Comparison of ENCODE assay signal across 12 cellular contexts in the genomic region with DNA sequence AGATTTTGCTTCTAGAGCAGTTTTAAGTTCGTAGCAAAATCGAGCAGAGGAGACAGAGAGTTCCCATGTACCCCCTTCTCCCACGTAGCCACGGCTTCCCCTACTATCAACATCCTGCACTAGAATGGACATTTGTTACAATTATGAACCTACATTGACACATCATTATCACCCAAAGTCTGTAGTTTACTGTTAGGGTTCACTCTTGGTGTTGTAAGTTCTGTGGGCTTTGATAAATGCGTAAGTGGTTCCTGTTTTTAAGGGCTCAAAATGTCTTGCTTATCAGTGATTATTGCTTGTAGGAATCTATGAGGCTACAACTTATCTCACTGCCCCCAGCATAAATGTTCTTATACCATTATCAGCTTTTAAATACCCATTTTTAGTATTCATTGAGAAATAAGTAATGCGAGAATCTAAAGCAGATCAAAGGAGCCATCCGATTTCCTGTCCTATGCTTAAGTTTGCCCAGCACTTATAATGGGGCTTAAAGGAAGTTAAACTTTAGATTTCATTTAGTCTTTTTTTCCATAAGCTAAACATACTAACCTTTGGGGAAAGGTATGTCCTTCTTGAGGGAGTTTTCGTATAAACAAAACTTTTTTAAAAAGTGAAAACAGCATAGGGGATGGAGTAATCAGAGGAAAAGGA.
DNase-seq lines count a peak whose midpoint lies in the region; ATAC-seq, FAIRE-seq and TF ChIP-seq lines count a peak whose summit lies in the region.
"Had no signal": no experiment of that assay in that cellular context is flagged by ENCODE, and none has a peak within 500 bp of the region (broad histone marks: within the 10 kb centered on the region; RNA-seq: fewer than 3 reads in every experiment).

No MANE protein-coding gene starts in this region.

- H3K36me3 Mint-ChIP-seq in activated T-helper 17 cell treated with anti-CD3 and anti-CD28 coated beads, Interleukin-2, amount 50 U/mL, for 72 hours (ENCODE audit: low read depth), result peaks cover 53% of the 10 kb centered on the region
- H3K36me3 Mint-ChIP-seq in natural killer cell treated with Interleukin-12 subunit alpha and Interleukin-12 subunit beta and Interleukin-15 and Interleukin-18, amount 100 ng/mL, for 72 hours, result no peaks in the 10 kb centered on the region

- TF ChIP-seq CTCF in D721Med (IDR thresholded peaks at IDR 0.05; ENCODE audit: insufficient read depth, missing control alignments) (no peak), NB4 (IDR thresholded peaks at IDR 0.05; ENCODE audit: low read depth, low read length) (no peak)

- peak overlapping the region; percentile 69 for H3K27ac Mint-ChIP-seq in activated T-helper 17 cell treated with anti-CD3 and anti-CD28 coated beads, Interleukin-2, amount 50 U/mL, for 72 hours
- peak overlapping the region; percentile 2 to 74 for H3K27ac Mint-ChIP-seq in natural killer cell treated with Interleukin-12 subunit alpha and Interleukin-12 subunit beta and Interleukin-15 and Interleukin-18, amount 100 ng/mL, for 72 hours

- H3K4me3 Mint-ChIP-seq in activated T-helper 17 cell treated with anti-CD3 and anti-CD28 coated beads, Interleukin-2, amount 50 U/mL, for 72 hours, result peak overlapping the region; percentile 55
- no peak overlapping the region for H3K4me3 Mint-ChIP-seq in natural killer cell treated with Interleukin-12 subunit alpha and Interleukin-12 subunit beta and Interleukin-15 and Interleukin-18, amount 100 ng/mL, for 72 hours

- ATAC-seq in activated T-helper 17 cell treated with anti-CD3 and anti-CD28 coated beads, Interleukin-2, amount 50 U/mL, for 72 hours (replicated peaks), result peak; percentile 43
- no peak for ATAC-seq in natural killer cell treated with Interleukin-12 subunit alpha and Interleukin-12 subunit beta and Interleukin-15 and Interleukin-18, amount 100 ng/mL, for 72 hours
- ATAC-seq: Panc1 had no signal

- no peak for TF ChIP-seq POLR2A in NB4 (IDR thresholded peaks at IDR 0.05; ENCODE audit: extremely low read depth, insufficient read length)

- FAIRE-seq in D721Med (lab: Jason Lieb, UNC), result peak; percentile 77
- FAIRE-seq in urothelium cell line (lab: Jason Lieb, UNC), result no peak

- peaks cover 44% of the 10 kb centered on the region for H3K4me1 Mint-ChIP-seq in activated T-helper 17 cell treated with anti-CD3 and anti-CD28 coated beads, Interleukin-2, amount 50 U/mL, for 72 hours
- peaks cover 40 to 44% of the 10 kb centered on the region in 2 donors for H3K4me1 Mint-ChIP-seq in natural killer cell treated with Interleukin-12 subunit alpha and Interleukin-12 subunit beta and Interleukin-15 and Interleukin-18, amount 100 ng/mL, for 72 hours (ENCODE audit: low read depth in 2 of 2)

- H3K9me3 Mint-ChIP-seq in activated T-helper 17 cell treated with anti-CD3 and anti-CD28 coated beads, Interleukin-2, amount 50 U/mL, for 72 hours, result no peaks in the 10 kb centered on the region
- H3K9me3 Mint-ChIP-seq in natural killer cell treated with Interleukin-12 subunit alpha and Interleukin-12 subunit beta and Interleukin-15 and Interleukin-18, amount 100 ng/mL, for 72 hours, result no peaks in the 10 kb centered on the region

- no peaks in the 10 kb centered on the region for H3K27me3 Mint-ChIP-seq in activated T-helper 17 cell treated with anti-CD3 and anti-CD28 coated beads, Interleukin-2, amount 50 U/mL, for 72 hours
- no peaks in the 10 kb centered on the region for H3K27me3 Mint-ChIP-seq in natural killer cell treated with Interleukin-12 subunit alpha and Interleukin-12 subunit beta and Interleukin-15 and Interleukin-18, amount 100 ng/mL, for 72 hours

- DNase-seq in D721Med (ENCODE audit: insufficient read length, low spot score) (no peak), NB4 (ENCODE audit: low read depth) (peak; percentile 57), urothelium cell line (ENCODE audit: low spot score) (no peak), DMS153 (lab: John Stamatoyannopoulos, UW) (no peak), posterior vena cava (ENCODE audit: low spot score) (no peak)
- no peak for DNase-seq in natural killer cell treated with Interleukin-12 subunit alpha and Interleukin-12 subunit beta and Interleukin-15 and Interleukin-18, amount 100 ng/mL, for 72 hours (ENCODE audit: low spot score)
- DNase-seq: activated CD8-positive, alpha-beta memory T cell treated with anti-CD3 and anti-CD28 coated beads for 24 hours; aorta; NCI-H1105; NCI-H345 had no signal

- no peak overlapping the region for H3K4me3 ChIP-seq in NB4 (ENCODE audit: low read depth, low read length)

- intact Hi-C loops in posterior vena cava (cut with DNase I), result no loop called here
